ENCODE assay signal across 1 cellular context in genomic region chr19:35166100-35167063, GRCh38.
TF ChIP-seq lines count a peak whose summit lies in the region.

No MANE protein-coding gene starts in this region.

TF ChIP-seq in HepG2, 621 proteins besides CTCF, POLR2A, EP300 and RAD21:
- TF ChIP-seq ZNF331 (CRISPR knock-in tag; IDR thresholded peaks at IDR 0.05) (peak; percentile 99), ZC3H4 (CRISPR knock-in tag; IDR thresholded peaks at IDR 0.05; ENCODE audit: borderline replicate concordance) (no peak)
TF ChIP-seq in HepG2: peak in this region for 1.
